8 cellular contexts compared by ENCODE assay signal in genomic region chr10:22615819-22616499, GRCh38.
DNase-seq lines count a peak whose midpoint lies in the region; ATAC-seq lines count a peak whose summit lies in the region.

No MANE protein-coding gene starts in this region.

- H3K4me1 Mint-ChIP-seq in activated T-cell treated with anti-CD3 and anti-CD28 coated beads, Interleukin-2, amount 50 U/mL, for 24 hours (ENCODE audit: low read depth), result peaks cover 96% of the 10 kb centered on the region
- peaks cover 83% of the 10 kb centered on the region for H3K4me1 Mint-ChIP-seq in activated T-helper 2 cell treated with anti-CD3 and anti-CD28 coated beads, Interferon-gamma antibody, Interleukin-2, Interleukin-4, amounts not matched to agents 10 μg/mL and 5 μg/mL and 100 μg/mL, durations not matched to agents 14 hours and 24 hours and 36 hours (ENCODE audit: low read depth)

- H3K9ac ChIP-seq in subcutaneous abdominal adipose tissue (ENCODE audit: low read length in 5 of 5), result no peak overlapping the region

- DNase-seq in activated T-cell treated with anti-CD3 and anti-CD28 coated beads, Interleukin-2, amount 50 U/mL, for 24 hours, result no peak
- DNase-seq in activated T-cell treated with anti-CD3 and anti-CD28 coated beads for 4 hours (no peak), NCI-H2227 (lab: John Stamatoyannopoulos, UW; ENCODE audit: unreplicated experiment) (peak; percentile 68), hippocampal formation (lab: John Stamatoyannopoulos, UW) (peak; percentile 91 to 99), NCI-H2171 (lab: John Stamatoyannopoulos, UW) (no peak)
- no peak for DNase-seq in activated T-helper 2 cell treated with anti-CD3 and anti-CD28 coated beads, Interferon-gamma antibody, Interleukin-2, Interleukin-4, amounts not matched to agents 10 μg/mL and 5 μg/mL and 100 μg/mL, durations not matched to agents 14 hours and 24 hours and 36 hours (ENCODE audit: low spot score)

- ATAC-seq in HG02610 (IDR thresholded peaks at IDR 0.05; ENCODE audit: unreplicated experiment), result peak; percentile 48

- H3K27ac ChIP-seq in subcutaneous abdominal adipose tissue (ENCODE audit: low read depth, low read length), result no peak overlapping the region

- H3K36me3 ChIP-seq in subcutaneous abdominal adipose tissue (ENCODE audit: control insufficient read depth in 5 of 5, insufficient read depth in 5 of 5, low read length in 5 of 5), result no peaks in the 10 kb centered on the region

- peak overlapping the region; percentile 69 for H3K4me3 Mint-ChIP-seq in activated T-cell treated with anti-CD3 and anti-CD28 coated beads, Interleukin-2, amount 50 U/mL, for 24 hours
- H3K4me3 Mint-ChIP-seq in activated T-helper 2 cell treated with anti-CD3 and anti-CD28 coated beads, Interferon-gamma antibody, Interleukin-2, Interleukin-4, amounts not matched to agents 10 μg/mL and 5 μg/mL and 100 μg/mL, durations not matched to agents 14 hours and 24 hours and 36 hours (ENCODE audit: low read depth), result peak overlapping the region; percentile 23

- peak overlapping the region; percentile 91 for H3K27ac Mint-ChIP-seq in activated T-cell treated with anti-CD3 and anti-CD28 coated beads, Interleukin-2, amount 50 U/mL, for 24 hours
- H3K27ac Mint-ChIP-seq in activated T-helper 2 cell treated with anti-CD3 and anti-CD28 coated beads, Interferon-gamma antibody, Interleukin-2, Interleukin-4, amounts not matched to agents 10 μg/mL and 5 μg/mL and 100 μg/mL, durations not matched to agents 14 hours and 24 hours and 36 hours, result peak overlapping the region; percentile 45

- peak overlapping the region in 4 of 5 donors; percentile 20 to 43 (median 34) for H3K4me3 ChIP-seq in subcutaneous abdominal adipose tissue (ENCODE audit: low read depth in 1 of 5, low read length in 5 of 5)

- no peaks in the 10 kb centered on the region for H3K27me3 ChIP-seq in subcutaneous abdominal adipose tissue (ENCODE audit: control insufficient read depth in 5 of 5, insufficient read depth in 4 of 5, low read length in 5 of 5)

- H3K9me3 ChIP-seq in subcutaneous abdominal adipose tissue (ENCODE audit: control insufficient read depth in 5 of 5, low read length in 5 of 5), result no peaks in the 10 kb centered on the region

- no peaks in the 10 kb centered on the region for H3K9me3 Mint-ChIP-seq in activated T-cell treated with anti-CD3 and anti-CD28 coated beads, Interleukin-2, amount 50 U/mL, for 24 hours
- no peaks in the 10 kb centered on the region for H3K9me3 Mint-ChIP-seq in activated T-helper 2 cell treated with anti-CD3 and anti-CD28 coated beads, Interferon-gamma antibody, Interleukin-2, Interleukin-4, amounts not matched to agents 10 μg/mL and 5 μg/mL and 100 μg/mL, durations not matched to agents 14 hours and 24 hours and 36 hours

- H3K4me1 ChIP-seq in subcutaneous abdominal adipose tissue (ENCODE audit: control insufficient read depth in 5 of 5, insufficient read depth in 5 of 5, low read length in 5 of 5), result peaks cover 0 to 32% (median 24%) of the 10 kb centered on the region in 5 donors

- intact Hi-C loops in activated T-helper 2 cell treated with anti-CD3 and anti-CD28 coated beads, Interferon-gamma antibody, Interleukin-2, Interleukin-4, amounts not matched to agents 10 μg/mL and 5 μg/mL and 100 μg/mL, durations not matched to agents 14 hours and 24 hours and 36 hours (cut with micrococcal nuclease), result loop anchor here (2.0 kb wide), 1 partner anchor 17 kb away; no protein-coding TSS in a partner anchor

- H3K27me3 Mint-ChIP-seq in activated T-cell treated with anti-CD3 and anti-CD28 coated beads, Interleukin-2, amount 50 U/mL, for 24 hours, result no peaks in the 10 kb centered on the region
- H3K27me3 Mint-ChIP-seq in activated T-helper 2 cell treated with anti-CD3 and anti-CD28 coated beads, Interferon-gamma antibody, Interleukin-2, Interleukin-4, amounts not matched to agents 10 μg/mL and 5 μg/mL and 100 μg/mL, durations not matched to agents 14 hours and 24 hours and 36 hours (ENCODE audit: low read depth), result no peaks in the 10 kb centered on the region

- peaks cover 18% of the 10 kb centered on the region for H3K36me3 Mint-ChIP-seq in activated T-cell treated with anti-CD3 and anti-CD28 coated beads, Interleukin-2, amount 50 U/mL, for 24 hours (ENCODE audit: low read depth)
- H3K36me3 Mint-ChIP-seq in activated T-helper 2 cell treated with anti-CD3 and anti-CD28 coated beads, Interferon-gamma antibody, Interleukin-2, Interleukin-4, amounts not matched to agents 10 μg/mL and 5 μg/mL and 100 μg/mL, durations not matched to agents 14 hours and 24 hours and 36 hours (ENCODE audit: low read depth), result peaks cover 22% of the 10 kb centered on the region

Comparison
In these comparisons a context has a peak if more than half of its experiments do, and no peak if none do; other contexts are left out.
1. DNase-seq: peak in NCI-H2227 (single experiment) and hippocampal formation (2 of 2); none in activated T-cell treated with anti-CD3 and anti-CD28 coated beads, Interleukin-2, amount 50 U/mL, for 24 hours (single experiment), activated T-cell treated with anti-CD3 and anti-CD28 coated beads for 4 hours (single experiment), activated T-helper 2 cell treated with anti-CD3 and anti-CD28 coated beads, Interferon-gamma antibody, Interleukin-2, Interleukin-4, amounts not matched to agents 10 μg/mL and 5 μg/mL and 100 μg/mL, durations not matched to agents 14 hours and 24 hours and 36 hours (single experiment) and NCI-H2171 (single experiment).